Comparison of ENCODE assay signal across 1 cellular context in the genomic region with DNA sequence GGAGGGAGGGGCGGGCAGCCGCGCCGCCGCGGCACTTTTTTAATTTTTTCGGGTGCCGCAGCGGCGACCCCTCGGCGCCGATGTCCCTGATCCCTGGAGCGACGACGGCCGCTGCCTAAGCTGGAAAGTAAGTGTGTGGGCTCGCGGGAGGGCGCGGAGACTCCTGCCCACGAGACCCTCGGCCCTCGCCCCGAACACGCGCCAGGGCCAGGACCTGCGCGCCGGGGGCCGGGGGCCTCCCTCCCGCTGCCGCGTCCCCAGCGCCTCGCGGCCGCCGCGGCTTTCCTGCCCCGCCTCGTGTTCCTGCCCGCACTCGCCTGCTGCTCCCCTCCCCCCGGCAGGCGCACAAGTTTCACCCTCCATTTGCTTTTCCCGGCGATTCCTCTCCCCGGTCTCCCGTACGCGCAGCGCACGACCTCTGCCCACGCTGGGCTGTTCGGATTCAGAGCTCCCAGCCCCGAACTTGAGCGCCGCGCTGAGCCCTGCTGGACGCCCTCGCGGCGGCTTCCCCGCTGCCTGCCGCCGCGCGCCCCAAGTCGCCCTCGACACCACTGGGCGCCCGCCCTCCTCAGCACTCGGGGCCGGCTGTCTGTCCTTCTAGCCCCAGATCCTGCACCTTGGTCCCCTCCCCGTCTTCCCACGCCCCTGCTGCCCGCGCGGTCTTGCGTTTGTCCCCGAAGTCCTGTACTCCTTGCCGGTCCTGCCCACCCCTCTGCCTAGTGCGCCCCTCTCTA.
TF ChIP-seq lines count a peak whose summit lies in the region.

No MANE protein-coding gene starts in this region.

TF ChIP-seq in HEK293, 187 proteins besides CTCF, POLR2A, EP300 and RAD21 (continued from another document):
- TF ChIP-seq ZBTB20 (tag by site-specific recombination; IDR thresholded peaks at IDR 0.05) (peak; percentile 88; the same call in 1 of the 2 replicates), GLI4 (tag by site-specific recombination; IDR thresholded peaks at IDR 0.05) (0 out of 2 replicates have a peak, but pooled peaks have one; percentile 28), GLIS2 (tag by site-specific recombination; IDR thresholded peaks at IDR 0.05) (peak; percentile 74; the same call in 1 of the 2 replicates), EGR2 (tag by site-specific recombination; IDR thresholded peaks at IDR 0.05; ENCODE audit: low read depth) (peak; percentile 77), ZNF555 (tag by site-specific recombination; conservative IDR thresholded peaks at IDR 0.05) (no peak), ZNF654 (tag by site-specific recombination; IDR thresholded peaks at IDR 0.05; ENCODE audit: low read depth) (no peak), ZNF544 (tag by site-specific recombination; IDR thresholded peaks at IDR 0.05) (no peak), KLF8 (tag by site-specific recombination; IDR thresholded peaks at IDR 0.05) (peak; percentile 47; the same call in 1 of the 2 replicates), KLF9 (tag by site-specific recombination; IDR thresholded peaks at IDR 0.05; ENCODE audit: low read depth) (0 out of 2 replicates have a peak, but pooled peaks have one; percentile 27), ZNF670 (tag by site-specific recombination; IDR thresholded peaks at IDR 0.05; ENCODE audit: low read depth) (no peak), KLF1 (tag by site-specific recombination; IDR thresholded peaks at IDR 0.05) (peak; percentile 19; the same call in 1 of the 2 replicates), YY2 (tag by site-specific recombination; IDR thresholded peaks at IDR 0.05) (0 out of 2 replicates have a peak, but pooled peaks have one; percentile 28), FEZF1 (tag by site-specific recombination; IDR thresholded peaks at IDR 0.05) (no peak), SP2 (tag by site-specific recombination; IDR thresholded peaks at IDR 0.05) (peak; percentile 72), ZNF561 (tag by site-specific recombination; IDR thresholded peaks at IDR 0.05; ENCODE audit: borderline replicate concordance) (peak; percentile 41; the same call in 1 of the 2 replicates), ZBTB48 (tag by site-specific recombination; IDR thresholded peaks at IDR 0.05) (peak; percentile 25), ZNF785 (tag by site-specific recombination; IDR thresholded peaks at IDR 0.05) (0 out of 2 replicates have a peak, but pooled peaks have one; percentile 37), ZNF777 (tag by site-specific recombination; IDR thresholded peaks at IDR 0.05; ENCODE audit: borderline replicate concordance) (0 out of 2 replicates have a peak, but pooled peaks have one; percentile 39), ZNF423 (tag by site-specific recombination; IDR thresholded peaks at IDR 0.05) (peak; percentile 14; the same call in 1 of the 2 replicates)
- TF ChIP-seq, protein P1, sequence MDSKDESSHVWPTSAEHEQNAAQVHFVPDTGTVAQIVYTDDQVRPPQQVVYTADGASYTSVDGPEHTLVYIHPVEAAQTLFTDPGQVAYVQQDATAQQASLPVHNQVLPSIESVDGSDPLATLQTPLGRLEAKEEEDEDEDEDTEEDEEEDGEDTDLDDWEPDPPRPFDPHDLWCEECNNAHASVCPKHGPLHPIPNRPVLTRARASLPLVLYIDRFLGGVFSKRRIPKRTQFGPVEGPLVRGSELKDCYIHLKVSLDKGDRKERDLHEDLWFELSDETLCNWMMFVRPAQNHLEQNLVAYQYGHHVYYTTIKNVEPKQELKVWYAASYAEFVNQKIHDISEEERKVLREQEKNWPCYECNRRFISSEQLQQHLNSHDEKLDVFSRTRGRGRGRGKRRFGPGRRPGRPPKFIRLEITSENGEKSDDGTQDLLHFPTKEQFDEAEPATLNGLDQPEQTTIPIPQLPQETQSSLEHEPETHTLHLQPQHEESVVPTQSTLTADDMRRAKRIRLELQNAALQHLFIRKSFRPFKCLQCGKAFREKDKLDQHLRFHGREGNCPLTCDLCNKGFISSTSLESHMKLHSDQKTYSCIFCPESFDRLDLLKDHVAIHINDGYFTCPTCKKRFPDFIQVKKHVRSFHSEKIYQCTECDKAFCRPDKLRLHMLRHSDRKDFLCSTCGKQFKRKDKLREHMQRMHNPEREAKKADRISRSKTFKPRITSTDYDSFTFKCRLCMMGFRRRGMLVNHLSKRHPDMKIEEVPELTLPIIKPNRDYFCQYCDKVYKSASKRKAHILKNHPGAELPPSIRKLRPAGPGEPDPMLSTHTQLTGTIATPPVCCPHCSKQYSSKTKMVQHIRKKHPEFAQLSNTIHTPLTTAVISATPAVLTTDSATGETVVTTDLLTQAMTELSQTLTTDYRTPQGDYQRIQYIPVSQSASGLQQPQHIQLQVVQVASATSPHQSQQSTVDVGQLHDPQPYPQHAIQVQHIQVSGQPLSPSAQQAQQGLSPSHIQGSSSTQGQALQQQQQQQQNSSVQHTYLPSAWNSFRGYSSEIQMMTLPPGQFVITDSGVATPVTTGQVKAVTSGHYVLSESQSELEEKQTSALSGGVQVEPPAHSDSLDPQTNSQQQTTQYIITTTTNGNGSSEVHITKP (tag by site-specific recombination; IDR thresholded peaks at IDR 0.05): peak; percentile 44; the same call in 1 of the 2 replicates
- TF ChIP-seq, protein P2, sequence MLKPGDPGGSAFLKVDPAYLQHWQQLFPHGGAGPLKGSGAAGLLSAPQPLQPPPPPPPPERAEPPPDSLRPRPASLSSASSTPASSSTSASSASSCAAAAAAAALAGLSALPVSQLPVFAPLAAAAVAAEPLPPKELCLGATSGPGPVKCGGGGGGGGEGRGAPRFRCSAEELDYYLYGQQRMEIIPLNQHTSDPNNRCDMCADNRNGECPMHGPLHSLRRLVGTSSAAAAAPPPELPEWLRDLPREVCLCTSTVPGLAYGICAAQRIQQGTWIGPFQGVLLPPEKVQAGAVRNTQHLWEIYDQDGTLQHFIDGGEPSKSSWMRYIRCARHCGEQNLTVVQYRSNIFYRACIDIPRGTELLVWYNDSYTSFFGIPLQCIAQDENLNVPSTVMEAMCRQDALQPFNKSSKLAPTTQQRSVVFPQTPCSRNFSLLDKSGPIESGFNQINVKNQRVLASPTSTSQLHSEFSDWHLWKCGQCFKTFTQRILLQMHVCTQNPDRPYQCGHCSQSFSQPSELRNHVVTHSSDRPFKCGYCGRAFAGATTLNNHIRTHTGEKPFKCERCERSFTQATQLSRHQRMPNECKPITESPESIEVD (tag by site-specific recombination; IDR thresholded peaks at IDR 0.05): no peak
- TF ChIP-seq, protein P3, sequence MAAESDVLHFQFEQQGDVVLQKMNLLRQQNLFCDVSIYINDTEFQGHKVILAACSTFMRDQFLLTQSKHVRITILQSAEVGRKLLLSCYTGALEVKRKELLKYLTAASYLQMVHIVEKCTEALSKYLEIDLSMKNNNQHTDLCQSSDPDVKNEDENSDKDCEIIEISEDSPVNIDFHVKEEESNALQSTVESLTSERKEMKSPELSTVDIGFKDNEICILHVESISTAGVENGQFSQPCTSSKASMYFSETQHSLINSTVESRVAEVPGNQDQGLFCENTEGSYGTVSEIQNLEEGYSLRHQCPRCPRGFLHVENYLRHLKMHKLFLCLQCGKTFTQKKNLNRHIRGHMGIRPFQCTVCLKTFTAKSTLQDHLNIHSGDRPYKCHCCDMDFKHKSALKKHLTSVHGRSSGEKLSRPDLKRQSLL (tag by site-specific recombination; IDR thresholded peaks at IDR 0.05): no peak
- TF ChIP-seq, protein P4, sequence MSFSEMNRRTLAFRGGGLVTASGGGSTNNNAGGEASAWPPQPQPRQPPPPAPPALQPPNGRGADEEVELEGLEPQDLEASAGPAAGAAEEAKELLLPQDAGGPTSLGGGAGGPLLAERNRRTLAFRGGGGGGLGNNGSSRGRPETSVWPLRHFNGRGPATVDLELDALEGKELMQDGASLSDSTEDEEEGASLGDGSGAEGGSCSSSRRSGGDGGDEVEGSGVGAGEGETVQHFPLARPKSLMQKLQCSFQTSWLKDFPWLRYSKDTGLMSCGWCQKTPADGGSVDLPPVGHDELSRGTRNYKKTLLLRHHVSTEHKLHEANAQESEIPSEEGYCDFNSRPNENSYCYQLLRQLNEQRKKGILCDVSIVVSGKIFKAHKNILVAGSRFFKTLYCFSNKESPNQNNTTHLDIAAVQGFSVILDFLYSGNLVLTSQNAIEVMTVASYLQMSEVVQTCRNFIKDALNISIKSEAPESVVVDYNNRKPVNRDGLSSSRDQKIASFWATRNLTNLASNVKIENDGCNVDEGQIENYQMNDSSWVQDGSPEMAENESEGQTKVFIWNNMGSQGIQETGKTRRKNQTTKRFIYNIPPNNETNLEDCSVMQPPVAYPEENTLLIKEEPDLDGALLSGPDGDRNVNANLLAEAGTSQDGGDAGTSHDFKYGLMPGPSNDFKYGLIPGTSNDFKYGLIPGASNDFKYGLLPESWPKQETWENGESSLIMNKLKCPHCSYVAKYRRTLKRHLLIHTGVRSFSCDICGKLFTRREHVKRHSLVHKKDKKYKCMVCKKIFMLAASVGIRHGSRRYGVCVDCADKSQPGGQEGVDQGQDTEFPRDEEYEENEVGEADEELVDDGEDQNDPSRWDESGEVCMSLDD (tag by site-specific recombination; IDR thresholded peaks at IDR 0.05): peak; percentile 80; the same call in 1 of the 2 replicates
